16 cellular contexts compared by ENCODE assay signal in genomic region chr3:159899198-159899597, GRCh38. TPM values are rescaled to one million over a fixed set of nuclear protein-coding genes. Genes with fewer than 3 reads are reported as not detected.
"Had no signal": no experiment of that assay in that cellular context is flagged by ENCODE, and none has a peak within 500 bp of the region (broad histone marks: within the 10 kb centered on the region; RNA-seq: fewer than 3 reads in every experiment).

No MANE protein-coding gene starts in this region.

- H3K27ac ChIP-seq: esophagus squamous epithelium, foreskin keratinocyte, left lung, thoracic aorta had no signal

- ATAC-seq: activated CD4-positive, CD25-positive, alpha-beta regulatory T cell treated with anti-CD3 and anti-CD28 coated beads, Interleukin-2, amount 50 U/mL, for 24 hours; activated CD8-positive, alpha-beta memory T cell treated with anti-CD3 and anti-CD28 coated beads, Interleukin-2, amount 10 ng/mL, durations not matched to agents 7 days and 5 days; activated T-cell treated with anti-CD3 and anti-CD28 coated beads, Interleukin-2, amount 50 U/mL, for 4 hours; foreskin keratinocyte; left lung had no signal

- H3K4me3 ChIP-seq: breast epithelium, esophagus squamous epithelium, left lung, ovary, thoracic aorta had no signal

- DNase-seq: activated CD4-positive, alpha-beta T cell treated with anti-CD3 and anti-CD28 coated beads, Interleukin-2, amount 50 U/mL, for 4 hours; activated CD8-positive, alpha-beta memory T cell treated with anti-CD3 and anti-CD28 coated beads, Interleukin-2, amount 10 ng/mL, durations not matched to agents 7 days and 5 days; activated gamma-delta T cell treated with Interleukin-2 at 50 U/mL for 16 hours; activated naive CD8-positive, alpha-beta T cell treated with anti-CD3 and anti-CD28 coated beads for 36 hours; activated T-cell treated with anti-CD3 and anti-CD28 coated beads, Interleukin-2, amount 50 U/mL, for 4 hours; anterior cingulate cortex; esophagus squamous epithelium; foreskin keratinocyte; head of caudate nucleus; left lung; ovary; stimulated activated CD4-positive, alpha-beta T cell treated with anti-CD3 and anti-CD28 coated beads, Interleukin-4, amount 100 ng/mL, for 1 hour; stimulated activated CD8-positive, alpha-beta memory T cell treated with anti-CD3 and anti-CD28 coated beads, Interleukin-4, amount 100 ng/mL, for 48 hours had no signal

RNA-seq across cellular contexts. Expression of gene SCHIP1, which starts 59.5 kb away (rescaled TPM):
- total RNA-seq: activated naive CD8-positive, alpha-beta T cell treated with anti-CD3 and anti-CD28 coated beads for 36 hours; activated T-cell treated with anti-CD3 and anti-CD28 coated beads, Interleukin-2, amount 50 U/mL, for 4 hours had no signal
